Comparison of ENCODE assay signal across 33 cellular contexts in genomic region chr19:22491746-22492145, GRCh38.
"Had no signal": no experiment of that assay in that cellular context is flagged by ENCODE, and none has a peak within 500 bp of the region (broad histone marks: within the 10 kb centered on the region; RNA-seq: fewer than 3 reads in every experiment).

No MANE protein-coding gene starts in this region.

- H3K4me1 ChIP-seq: adrenal gland, ascending aorta, body of pancreas, breast epithelium had no signal

- H3K27me3 ChIP-seq: adrenal gland, ascending aorta, body of pancreas, brain microvascular endothelial cell, breast epithelium, cardiac muscle cell had no signal

- H3K36me3 ChIP-seq: adrenal gland, brain microvascular endothelial cell, breast epithelium, cardiac muscle cell had no signal

- DNase-seq: activated effector memory CD4-positive, alpha-beta T cell treated with anti-CD3 and anti-CD28 coated beads, Interleukin-2, amount 50 U/mL, for 16 hours; activated effector memory CD4-positive, alpha-beta T cell treated with Interleukin-2 at 50 U/mL for 16 hours; activated gamma-delta T cell; activated gamma-delta T cell treated with Interleukin-2 at 50 U/mL for 16 hours; activated naive CD4-positive, alpha-beta T cell; activated naive CD4-positive, alpha-beta T cell treated with anti-CD3 and anti-CD28 coated beads for 36 hours; activated naive CD4-positive, alpha-beta T cell treated with anti-CD3 and anti-CD28 coated beads, Interleukin-2, amount 10 ng/mL, durations not matched to agents 7 days and 5 days; activated naive CD4-positive, alpha-beta T cell treated with anti-CD3 and anti-CD28 coated beads, Interleukin-2, amount 50 U/mL, for 16 hours; activated naive CD4-positive, alpha-beta T cell treated with Interleukin-2 at 50 U/mL for 16 hours; activated naive CD8-positive, alpha-beta T cell treated with anti-CD3 and anti-CD28 coated beads for 36 hours; activated naive CD8-positive, alpha-beta T cell treated with anti-CD3 and anti-CD28 coated beads, Interleukin-2, amount 10 ng/mL, durations not matched to agents 7 days and 5 days; activated naive CD8-positive, alpha-beta T cell treated with anti-CD3 and anti-CD28 coated beads, Interleukin-2, amount 50 U/mL, for 24 hours; activated T-cell treated with anti-CD3 and anti-CD28 coated beads for 4 hours; activated T-cell treated with anti-CD3 and anti-CD28 coated beads, Interleukin-2, amount 50 U/mL, for 1 hour; activated T-cell treated with anti-CD3 and anti-CD28 coated beads, Interleukin-2, amount 50 U/mL, for 24 hours; activated T-cell treated with anti-CD3 and anti-CD28 coated beads, Interleukin-2, amount 50 U/mL, for 4 hours; activated T-cell treated with anti-CD3 and anti-CD28 coated beads, Interleukin-2, amount 50 U/mL, for 48 hours; activated T-cell treated with anti-CD3 and anti-CD28 coated beads, Interleukin-2, amount 50 U/mL, for 72 hours; adrenal gland; amniotic stem cell; amygdala; anterior cingulate cortex; aorta; body of pancreas; brain microvascular endothelial cell; caudate nucleus; central memory CD4-positive, alpha-beta T cell; cerebellar nuclear complex had no signal

- H3K4me3 ChIP-seq: adrenal gland, ascending aorta, body of pancreas, breast epithelium, cardiac muscle cell had no signal

- H3K27ac ChIP-seq: adrenal gland, ascending aorta, body of pancreas, brain microvascular endothelial cell, breast epithelium, cardiac muscle cell had no signal

- ATAC-seq: activated naive CD4-positive, alpha-beta T cell treated with anti-CD3 and anti-CD28 coated beads, Interleukin-2, amount 50 U/mL, for 72 hours; activated naive CD8-positive, alpha-beta T cell treated with anti-CD3 and anti-CD28 coated beads, Interleukin-2, amount 50 U/mL, for 24 hours; activated T-cell treated with anti-CD3 and anti-CD28 coated beads, Interleukin-2, amount 50 U/mL, for 4 hours; activated T-cell treated with anti-CD3 and anti-CD28 coated beads, Interleukin-2, amount 50 U/mL, for 72 hours; activated T-helper 17 cell treated with anti-CD3 and anti-CD28 coated beads, Interleukin-2, amount 50 U/mL, for 72 hours; body of pancreas had no signal
